Comparison of ENCODE assay signal across 1 cellular context in the genomic region with DNA sequence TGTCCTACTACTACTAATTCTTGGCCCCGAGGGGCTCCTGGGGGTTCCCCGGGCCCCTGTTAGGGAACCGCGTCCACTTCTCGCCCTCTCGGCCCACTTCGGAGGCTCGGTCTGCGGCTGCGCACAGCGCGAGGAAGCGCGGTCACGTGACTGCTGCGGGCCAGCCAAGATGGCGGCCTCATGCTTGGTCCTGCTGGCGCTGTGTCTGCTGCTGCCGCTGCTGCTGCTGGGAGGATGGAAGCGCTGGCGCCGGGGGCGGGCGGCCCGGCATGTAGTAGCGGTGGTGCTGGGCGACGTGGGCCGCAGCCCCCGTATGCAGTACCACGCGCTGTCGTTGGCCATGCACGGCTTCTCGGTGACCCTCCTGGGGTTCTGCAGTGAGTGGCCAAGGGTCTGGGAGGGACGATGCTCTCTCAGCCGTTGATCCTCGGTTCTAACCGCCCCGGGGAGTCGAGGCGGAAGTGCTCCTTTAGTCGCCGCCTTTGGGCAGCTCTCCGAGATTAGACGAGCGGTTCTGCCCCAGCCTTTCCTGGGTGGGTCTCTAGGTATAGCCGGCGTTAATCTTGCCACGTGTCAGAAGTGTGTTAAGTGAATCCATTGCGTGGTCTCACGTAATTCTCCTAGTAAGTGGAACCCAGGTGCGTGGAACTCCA.
TF ChIP-seq lines count a peak whose summit lies in the region.

A gene with protein sequence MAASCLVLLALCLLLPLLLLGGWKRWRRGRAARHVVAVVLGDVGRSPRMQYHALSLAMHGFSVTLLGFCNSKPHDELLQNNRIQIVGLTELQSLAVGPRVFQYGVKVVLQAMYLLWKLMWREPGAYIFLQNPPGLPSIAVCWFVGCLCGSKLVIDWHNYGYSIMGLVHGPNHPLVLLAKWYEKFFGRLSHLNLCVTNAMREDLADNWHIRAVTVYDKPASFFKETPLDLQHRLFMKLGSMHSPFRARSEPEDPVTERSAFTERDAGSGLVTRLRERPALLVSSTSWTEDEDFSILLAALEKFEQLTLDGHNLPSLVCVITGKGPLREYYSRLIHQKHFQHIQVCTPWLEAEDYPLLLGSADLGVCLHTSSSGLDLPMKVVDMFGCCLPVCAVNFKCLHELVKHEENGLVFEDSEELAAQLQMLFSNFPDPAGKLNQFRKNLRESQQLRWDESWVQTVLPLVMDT (plus strand): TSS at position 163 of the 653 bp plus-strand sequence. CDS start 7 bp downstream, at position 170.

TF ChIP-seq in GM23338, 12 proteins besides CTCF, POLR2A, EP300 and RAD21 (continued from another document):
- TF ChIP-seq, protein P1, sequence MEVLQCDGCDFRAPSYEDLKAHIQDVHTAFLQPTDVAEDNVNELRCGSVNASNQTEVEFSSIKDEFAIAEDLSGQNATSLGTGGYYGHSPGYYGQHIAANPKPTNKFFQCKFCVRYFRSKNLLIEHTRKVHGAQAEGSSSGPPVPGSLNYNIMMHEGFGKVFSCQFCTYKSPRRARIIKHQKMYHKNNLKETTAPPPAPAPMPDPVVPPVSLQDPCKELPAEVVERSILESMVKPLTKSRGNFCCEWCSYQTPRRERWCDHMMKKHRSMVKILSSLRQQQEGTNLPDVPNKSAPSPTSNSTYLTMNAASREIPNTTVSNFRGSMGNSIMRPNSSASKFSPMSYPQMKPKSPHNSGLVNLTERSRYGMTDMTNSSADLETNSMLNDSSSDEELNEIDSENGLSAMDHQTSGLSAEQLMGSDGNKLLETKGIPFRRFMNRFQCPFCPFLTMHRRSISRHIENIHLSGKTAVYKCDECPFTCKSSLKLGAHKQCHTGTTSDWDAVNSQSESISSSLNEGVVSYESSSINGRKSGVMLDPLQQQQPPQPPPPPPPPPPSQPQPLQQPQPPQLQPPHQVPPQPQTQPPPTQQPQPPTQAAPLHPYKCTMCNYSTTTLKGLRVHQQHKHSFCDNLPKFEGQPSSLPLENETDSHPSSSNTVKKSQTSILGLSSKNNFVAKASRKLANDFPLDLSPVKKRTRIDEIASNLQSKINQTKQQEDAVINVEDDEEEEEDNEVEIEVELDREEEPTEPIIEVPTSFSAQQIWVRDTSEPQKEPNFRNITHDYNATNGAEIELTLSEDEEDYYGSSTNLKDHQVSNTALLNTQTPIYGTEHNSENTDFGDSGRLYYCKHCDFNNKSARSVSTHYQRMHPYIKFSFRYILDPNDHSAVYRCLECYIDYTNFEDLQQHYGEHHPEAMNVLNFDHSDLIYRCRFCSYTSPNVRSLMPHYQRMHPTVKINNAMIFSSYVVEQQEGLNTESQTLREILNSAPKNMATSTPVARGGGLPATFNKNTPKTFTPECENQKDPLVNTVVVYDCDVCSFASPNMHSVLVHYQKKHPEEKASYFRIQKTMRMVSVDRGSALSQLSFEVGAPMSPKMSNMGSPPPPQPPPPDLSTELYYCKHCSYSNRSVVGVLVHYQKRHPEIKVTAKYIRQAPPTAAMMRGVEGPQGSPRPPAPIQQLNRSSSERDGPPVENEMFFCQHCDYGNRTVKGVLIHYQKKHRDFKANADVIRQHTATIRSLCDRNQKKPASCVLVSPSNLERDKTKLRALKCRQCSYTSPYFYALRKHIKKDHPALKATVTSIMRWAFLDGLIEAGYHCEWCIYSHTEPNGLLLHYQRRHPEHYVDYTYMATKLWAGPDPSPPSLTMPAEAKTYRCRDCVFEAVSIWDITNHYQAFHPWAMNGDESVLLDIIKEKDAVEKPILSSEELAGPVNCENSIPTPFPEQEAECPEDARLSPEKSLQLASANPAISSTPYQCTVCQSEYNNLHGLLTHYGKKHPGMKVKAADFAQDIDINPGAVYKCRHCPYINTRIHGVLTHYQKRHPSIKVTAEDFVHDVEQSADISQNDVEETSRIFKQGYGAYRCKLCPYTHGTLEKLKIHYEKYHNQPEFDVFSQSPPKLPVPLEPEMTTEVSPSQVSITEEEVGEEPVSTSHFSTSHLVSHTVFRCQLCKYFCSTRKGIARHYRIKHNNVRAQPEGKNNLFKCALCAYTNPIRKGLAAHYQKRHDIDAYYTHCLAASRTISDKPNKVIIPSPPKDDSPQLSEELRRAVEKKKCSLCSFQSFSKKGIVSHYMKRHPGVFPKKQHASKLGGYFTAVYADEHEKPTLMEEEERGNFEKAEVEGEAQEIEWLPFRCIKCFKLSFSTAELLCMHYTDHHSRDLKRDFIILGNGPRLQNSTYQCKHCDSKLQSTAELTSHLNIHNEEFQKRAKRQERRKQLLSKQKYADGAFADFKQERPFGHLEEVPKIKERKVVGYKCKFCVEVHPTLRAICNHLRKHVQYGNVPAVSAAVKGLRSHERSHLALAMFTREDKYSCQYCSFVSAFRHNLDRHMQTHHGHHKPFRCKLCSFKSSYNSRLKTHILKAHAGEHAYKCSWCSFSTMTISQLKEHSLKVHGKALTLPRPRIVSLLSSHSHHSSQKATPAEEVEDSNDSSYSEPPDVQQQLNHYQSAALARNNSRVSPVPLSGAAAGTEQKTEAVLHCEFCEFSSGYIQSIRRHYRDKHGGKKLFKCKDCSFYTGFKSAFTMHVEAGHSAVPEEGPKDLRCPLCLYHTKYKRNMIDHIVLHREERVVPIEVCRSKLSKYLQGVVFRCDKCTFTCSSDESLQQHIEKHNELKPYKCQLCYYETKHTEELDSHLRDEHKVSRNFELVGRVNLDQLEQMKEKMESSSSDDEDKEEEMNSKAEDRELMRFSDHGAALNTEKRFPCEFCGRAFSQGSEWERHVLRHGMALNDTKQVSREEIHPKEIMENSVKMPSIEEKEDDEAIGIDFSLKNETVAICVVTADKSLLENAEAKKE (CRISPR knock-in tag; IDR thresholded peaks at IDR 0.05), result no peak
- TF ChIP-seq, protein P2, sequence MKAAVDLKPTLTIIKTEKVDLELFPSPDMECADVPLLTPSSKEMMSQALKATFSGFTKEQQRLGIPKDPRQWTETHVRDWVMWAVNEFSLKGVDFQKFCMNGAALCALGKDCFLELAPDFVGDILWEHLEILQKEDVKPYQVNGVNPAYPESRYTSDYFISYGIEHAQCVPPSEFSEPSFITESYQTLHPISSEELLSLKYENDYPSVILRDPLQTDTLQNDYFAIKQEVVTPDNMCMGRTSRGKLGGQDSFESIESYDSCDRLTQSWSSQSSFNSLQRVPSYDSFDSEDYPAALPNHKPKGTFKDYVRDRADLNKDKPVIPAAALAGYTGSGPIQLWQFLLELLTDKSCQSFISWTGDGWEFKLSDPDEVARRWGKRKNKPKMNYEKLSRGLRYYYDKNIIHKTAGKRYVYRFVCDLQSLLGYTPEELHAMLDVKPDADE (IDR thresholded peaks at IDR 0.05), result peak; percentile 45; the same call in 1 of the 2 replicates
- TF ChIP-seq ZNF331 (CRISPR knock-in tag; IDR thresholded peaks at IDR 0.05; ENCODE audit: low read depth), result no peak
- no peak for TF ChIP-seq STAT1 (IDR thresholded peaks at IDR 0.05; ENCODE audit: unreplicated experiment)
- no peak for TF ChIP-seq NANOG (IDR thresholded peaks at IDR 0.05; ENCODE audit: borderline replicate concordance)
- peak; percentile 82; the same call in 1 of the 2 replicates for TF ChIP-seq ZNF114 (CRISPR knock-in tag; IDR thresholded peaks at IDR 0.05)
- TF ChIP-seq POLR2AphosphoS5 (IDR thresholded peaks at IDR 0.05; ENCODE audit: low read depth), result peak; percentile 91
- TF ChIP-seq CREB1 (CRISPR knock-in tag; IDR thresholded peaks at IDR 0.05; ENCODE audit: low read depth), result peak; percentile 62
TF ChIP-seq in GM23338: peak in this region for 4.
